8 cellular contexts compared by ENCODE assay signal in the genomic region with DNA sequence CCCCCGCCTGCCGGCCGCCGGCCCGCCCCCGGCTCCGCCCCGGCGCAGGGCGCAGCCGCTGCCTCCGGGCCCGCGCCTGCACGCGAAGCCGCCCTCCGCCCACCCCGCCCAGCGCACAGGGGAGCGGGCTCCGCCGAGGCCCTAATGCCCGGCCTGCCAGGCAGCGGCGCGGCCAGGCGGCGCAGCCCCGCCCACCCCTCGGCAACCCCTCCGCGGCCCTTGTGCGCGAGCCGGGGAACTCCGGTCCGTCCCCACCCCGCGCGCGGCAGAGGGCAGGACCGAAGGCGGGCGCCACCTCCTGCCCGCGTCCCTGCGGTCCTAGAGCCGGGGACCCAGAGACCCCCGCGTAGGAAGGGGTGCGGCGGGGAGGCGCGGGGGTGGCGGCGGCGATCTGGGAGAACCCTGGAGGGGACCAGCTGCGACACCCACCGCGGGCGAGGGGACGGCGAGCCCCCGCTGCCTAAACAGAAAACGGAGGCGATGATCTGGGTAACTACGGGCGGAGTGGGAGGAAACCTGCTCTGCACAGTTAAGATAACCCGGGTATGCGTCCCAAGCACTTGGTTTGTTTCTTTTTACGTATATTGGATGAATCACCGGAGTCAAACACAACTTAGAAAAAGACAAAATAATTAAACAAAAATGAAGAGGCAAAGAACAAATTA. TPM values are rescaled to one million over a fixed set of nuclear protein-coding genes. Genes with fewer than 3 reads are reported as not detected.
A peak's percentile ranks its signal among the peaks of the same experiment; 100 is the strongest.
DNase-seq lines count a peak whose midpoint lies in the region; ATAC-seq and TF ChIP-seq lines count a peak whose summit lies in the region.

No MANE protein-coding gene starts in this region.

- H3K9me3 Mint-ChIP-seq in mesothelial cell of epicardium = no peaks in the 10 kb centered on the region

- H3K4me1 ChIP-seq in NT2/D1 (ENCODE audit: insufficient read depth, insufficient read length) (peaks cover 3% of the 10 kb centered on the region), endocrine pancreas (ENCODE audit: control insufficient read depth, insufficient read depth, low read length) (peaks cover 19% of the 10 kb centered on the region)

- no peaks in the 10 kb centered on the region for H3K9me3 ChIP-seq in NT2/D1 (ENCODE audit: insufficient read depth, low read length)
- H3K9me3 ChIP-seq in endocrine pancreas (ENCODE audit: control insufficient read depth, low read length) = no peaks in the 10 kb centered on the region

- H3K4me3 ChIP-seq in NT2/D1 (ENCODE audit: insufficient read length, low read depth) = peak overlapping the region; percentile 75
- H3K4me3 ChIP-seq in endocrine pancreas (ENCODE audit: control insufficient read depth, insufficient read depth, low read length) = peak overlapping the region; percentile 82

- peak overlapping the region; percentile 95 for H3K27ac Mint-ChIP-seq in mesothelial cell of epicardium

- no peaks in the 10 kb centered on the region for H3K36me3 Mint-ChIP-seq in mesothelial cell of epicardium

- peak overlapping the region; percentile 78 for H3K4me3 Mint-ChIP-seq in mesothelial cell of epicardium

- peaks cover 4% of the 10 kb centered on the region for H3K36me3 ChIP-seq in NT2/D1 (ENCODE audit: insufficient read depth, insufficient read length, low read length)
- H3K36me3 ChIP-seq in endocrine pancreas (ENCODE audit: control insufficient read depth, insufficient read depth, low read length) = no peaks in the 10 kb centered on the region

- DNase-seq in COLO829 (ENCODE audit: low spot score) (peak; percentile 80), HK-2 (ENCODE audit: unreplicated experiment) (peak; percentile 87), NT2/D1 (ENCODE audit: low read depth, low spot score) (peak; percentile 57), mesothelial cell of epicardium (ENCODE audit: low spot score in 2 of 2, unreplicated experiment in 2 of 2) (peak; percentile 81 to 86)
- DNase-seq in activated CD8-positive, alpha-beta memory T cell treated with anti-CD3 and anti-CD28 coated beads, Interleukin-2, amount 50 U/mL, for 24 hours (ENCODE audit: extremely low read depth) = peak; percentile 67
- DNase-seq in stimulated activated CD8-positive, alpha-beta memory T cell treated with anti-CD3 and anti-CD28 coated beads, Interleukin-15, amount 100 ng/mL, for 4 hours (ENCODE audit: low read depth in 2 of 2) = peak; percentile 82 to 91

- H3K27me3 ChIP-seq in NT2/D1 (ENCODE audit: insufficient read depth, insufficient read length) = no peaks in the 10 kb centered on the region
- no peaks in the 10 kb centered on the region for H3K27me3 ChIP-seq in endocrine pancreas (ENCODE audit: control insufficient read depth, insufficient read depth, low read length)

- no peak for TF ChIP-seq CTCF in mesothelial cell of epicardium (IDR thresholded peaks at IDR 0.05; ENCODE audit: unreplicated experiment)

- peak overlapping the region; percentile 56 for H3K9ac ChIP-seq in NT2/D1 (ENCODE audit: insufficient read length, low read depth)
- H3K9ac ChIP-seq in endocrine pancreas (ENCODE audit: control insufficient read depth, insufficient read depth, low read length) = peak overlapping the region; percentile 13

- H3K4me1 Mint-ChIP-seq in mesothelial cell of epicardium = peaks cover 36% of the 10 kb centered on the region

- no peaks in the 10 kb centered on the region for H3K27me3 Mint-ChIP-seq in mesothelial cell of epicardium (ENCODE audit: low read depth)

- peak; percentile 61 for ATAC-seq in GM19455 (IDR thresholded peaks at IDR 0.05; ENCODE audit: unreplicated experiment)

RNA-seq across cellular contexts. Expression of a gene that starts 0.4 kb away (rescaled TPM):
- 22.3 to 23.2 TPM (median 23.0 TPM) in 3 replicates for total RNA-seq in mesothelial cell of epicardium

Comparison
In these comparisons a context has a peak if more than half of its experiments do, and no peak if none do; other contexts are left out.
1. Peak in every context shown above with its lines: DNase-seq, ATAC-seq and H3K4me3 ChIP-seq.